Comparison of ENCODE assay signal across 17 cellular contexts in the genomic region with DNA sequence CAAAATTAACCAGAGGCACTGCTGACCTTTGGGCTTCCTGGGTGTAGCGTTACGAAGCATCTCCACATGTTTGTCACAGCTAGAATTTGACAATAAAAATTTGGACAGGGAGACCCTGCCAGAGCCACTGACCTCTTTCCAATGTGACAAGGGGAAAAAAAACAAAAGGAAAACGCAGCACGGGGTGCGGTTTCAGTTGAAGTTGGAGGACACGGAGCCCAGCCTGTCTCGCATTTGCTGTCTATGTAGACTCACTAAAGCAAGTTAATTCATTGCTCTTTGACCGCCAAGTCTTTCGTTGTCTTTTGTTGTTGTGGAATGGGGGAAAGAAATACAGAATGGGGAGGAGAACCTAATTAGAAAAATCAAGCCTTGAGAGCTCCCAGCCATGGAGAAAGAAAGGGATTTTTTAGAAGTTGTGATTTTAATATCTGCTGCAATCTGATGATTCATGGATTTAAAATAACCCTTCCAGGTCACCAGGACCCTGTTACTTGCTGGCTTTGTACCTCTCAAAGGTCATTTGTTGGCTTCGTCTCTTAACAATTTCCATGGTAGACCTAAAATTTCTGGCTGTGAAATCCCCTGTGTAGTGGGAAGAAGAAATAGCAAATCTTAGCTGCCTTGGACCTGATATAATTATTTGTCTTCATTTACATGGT.
DNase-seq lines count a peak whose midpoint lies in the region; ATAC-seq and TF ChIP-seq lines count a peak whose summit lies in the region.
"Had no signal": no experiment of that assay in that cellular context is flagged by ENCODE, and none has a peak within 500 bp of the region (broad histone marks: within the 10 kb centered on the region; RNA-seq: fewer than 3 reads in every experiment).

No MANE protein-coding gene starts in this region.

- H3K27me3 ChIP-seq in hepatocyte (no peaks in the 10 kb centered on the region), gastrocnemius medialis (no peaks in the 10 kb centered on the region)
- H3K27me3 ChIP-seq: Peyer's patch had no signal

- peaks cover 30% of the 10 kb centered on the region for H3K4me1 ChIP-seq in hepatocyte (ENCODE audit: insufficient read depth)
- H3K4me1 ChIP-seq in gastrocnemius medialis: peaks cover 31 to 33% of the 10 kb centered on the region in 2 donors

- intact Hi-C loops in gastrocnemius medialis (cut with DNase I; ENCODE audit: low total_unique reads): loop anchor here (5.0 kb wide), 1 partner anchor 76 kb away; the partner anchor contains the start of gene TCF7L2

- DNase-seq in EH (ENCODE audit: low read depth) (peak; percentile 18), astrocyte of the hippocampus (ENCODE audit: low read depth, low spot score) (peak; percentile 53), hepatocyte (ENCODE audit: low spot score) (no peak), gastrocnemius medialis (no peak), NCI-H345 treated with DMSO at 0.1 percent for 48 hours (lab: John Stamatoyannopoulos, UW; ENCODE audit: unreplicated experiment) (no peak), GM03348 (ENCODE audit: low spot score) (no peak)
- no peak for DNase-seq in stimulated activated CD4-positive, alpha-beta T cell treated with anti-CD3 and anti-CD28 coated beads, Interleukin-15, amount 100 ng/mL, for 24 hours
- DNase-seq: activated CD4-positive, alpha-beta T cell treated with anti-CD3 and anti-CD28 coated beads for 36 hours; activated T-cell treated with anti-CD3 and anti-CD28 coated beads, Interleukin-2, amount 50 U/mL, for 24 hours; effector CD8-positive, alpha-beta T cell; kidney; naive B cell; NCI-H1436; NCI-H510A treated with DMSO at 0.1 percent for 48 hours; Peyer's patch; stimulated activated CD4-positive, alpha-beta T cell treated with anti-CD3 and anti-CD28 coated beads, Interleukin-12 subunit alpha, Interleukin-12 subunit beta, amount 100 ng/mL, for 4 hours had no signal

- peak overlapping the region; percentile 51 for H3K4me2 ChIP-seq in hepatocyte

- no peak for TF ChIP-seq CTCF in hepatocyte (IDR thresholded peaks at IDR 0.05; ENCODE audit: poor library complexity)
- no peak for TF ChIP-seq CTCF in gastrocnemius medialis (IDR thresholded peaks at IDR 0.05 in 4 of 5, conservative IDR thresholded peaks at IDR 0.05 in 1 of 5)

- H3K4me3 ChIP-seq in hepatocyte (no peak overlapping the region), gastrocnemius medialis (peak overlapping the region; percentile 22 to 50 (median 30))
- H3K4me3 ChIP-seq: Peyer's patch had no signal

- peaks cover 84% of the 10 kb centered on the region for H4K20me1 ChIP-seq in hepatocyte (ENCODE audit: insufficient read depth, poor library complexity, severe bottlenecking)

- peak in 1 of 2 donors; percentile 36 for ATAC-seq in gastrocnemius medialis
- ATAC-seq in GM18861 (IDR thresholded peaks at IDR 0.05; ENCODE audit: unreplicated experiment): no peak
- ATAC-seq: activated CD4-positive, alpha-beta T cell treated with anti-CD3 and anti-CD28 coated beads for 36 hours had no signal

- WGBS in hepatocyte (ENCODE audit: low lambda C conversion rate, missing lambda C conversion rate): 58% methylated on average over 10 of the region's 10 CpGs

- H3K36me3 ChIP-seq in hepatocyte (replicated peaks; ENCODE audit: insufficient read depth, low read depth) (no peaks in the 10 kb centered on the region), gastrocnemius medialis (no peaks in the 10 kb centered on the region)
- H3K36me3 ChIP-seq: Peyer's patch had no signal

- H3K9me3 ChIP-seq in hepatocyte (ENCODE audit: low read depth): no peaks in the 10 kb centered on the region
- H3K9me3 ChIP-seq in gastrocnemius medialis: no peaks in the 10 kb centered on the region
- H3K9me3 ChIP-seq: Peyer's patch had no signal

- H3K79me2 ChIP-seq in hepatocyte: peaks cover 100% of the 10 kb centered on the region

- no peak overlapping the region for H2AFZ ChIP-seq in hepatocyte

- in situ Hi-C loops in gastrocnemius medialis (cut with MboI; ENCODE audit: low sequenced_read_pairs in 4 of 4): no loop called here

- H3K9me2 ChIP-seq in hepatocyte (replicated peaks; ENCODE audit: insufficient read depth): no peaks in the 10 kb centered on the region

- peak overlapping the region; percentile 50 for H3K27ac ChIP-seq in hepatocyte
- H3K27ac ChIP-seq in gastrocnemius medialis: peak overlapping the region; percentile 14 to 51 (median 30)

- no peak for TF ChIP-seq POLR2A in gastrocnemius medialis (IDR thresholded peaks at IDR 0.05)

Comparison
In these comparisons a context has a peak if more than half of its experiments do, and no peak if none do; other contexts are left out.
1. DNase-seq: peak in EH (single experiment) and astrocyte of the hippocampus (single experiment); none in hepatocyte (single experiment), gastrocnemius medialis (0 of 2), stimulated activated CD4-positive, alpha-beta T cell treated with anti-CD3 and anti-CD28 coated beads, Interleukin-15, amount 100 ng/mL, for 24 hours (single experiment), NCI-H345 treated with DMSO at 0.1 percent for 48 hours (single experiment) and GM03348 (single experiment).